ENCODE assay signal across 11 cellular contexts in the genomic region with DNA sequence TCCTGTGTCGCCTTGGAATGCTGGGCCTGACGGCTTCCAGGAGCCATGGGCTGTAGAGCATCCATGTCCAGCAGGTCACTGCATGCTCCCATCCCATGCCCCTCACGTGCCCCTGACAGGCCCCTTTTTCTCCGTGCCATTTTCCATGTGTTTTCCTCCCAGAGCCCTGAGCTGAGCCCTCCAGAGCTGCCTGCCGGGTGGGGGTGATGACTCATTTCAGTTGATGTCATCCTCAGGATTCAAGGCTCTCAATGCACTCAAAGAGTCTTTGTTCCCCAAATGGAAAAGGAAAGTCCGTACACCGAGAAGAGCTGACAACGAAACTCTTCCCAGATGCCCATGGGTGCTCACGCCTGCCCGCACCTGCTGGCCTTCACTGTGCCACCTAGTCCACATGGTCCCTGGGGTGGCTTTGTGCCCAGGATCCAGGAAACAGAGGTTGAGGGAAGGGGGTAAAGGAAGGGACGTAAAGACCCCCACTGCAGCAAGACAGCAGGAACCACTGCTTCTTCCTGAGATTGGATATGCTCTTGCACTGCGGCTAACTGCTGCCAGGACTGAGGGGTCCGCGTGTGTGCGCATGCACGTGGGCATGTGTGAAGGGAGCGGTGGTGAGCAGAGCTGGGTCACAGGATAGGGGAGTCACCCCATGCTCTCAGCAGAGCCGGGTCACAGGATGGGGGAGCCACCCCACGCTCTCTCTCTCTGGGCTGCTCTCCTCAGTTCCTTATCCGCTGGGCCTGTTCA. TPM values are rescaled to one million over a fixed set of nuclear protein-coding genes. Genes with fewer than 3 reads are reported as not detected.
A peak's percentile ranks its signal among the peaks of the same experiment; 100 is the strongest.
DNase-seq lines count a peak whose midpoint lies in the region; TF ChIP-seq lines count a peak whose summit lies in the region.
"Had no signal": no experiment of that assay in that cellular context is flagged by ENCODE, and none has a peak within 500 bp of the region (broad histone marks: within the 10 kb centered on the region; RNA-seq: fewer than 3 reads in every experiment).

No MANE protein-coding gene starts in this region.

- H3K36me3 Mint-ChIP-seq in CD14-positive monocyte: no peaks in the 10 kb centered on the region
- H3K36me3 Mint-ChIP-seq: CD4-positive, alpha-beta memory T cell had no signal

- no peak overlapping the region for H3K27ac Mint-ChIP-seq in CD14-positive monocyte

- intact Hi-C loops in CD14-positive monocyte (cut with micrococcal nuclease): loop anchor here (5.0 to 10.0 kb wide), 2 partner anchors 117 to 171 kb away; no protein-coding TSS in a partner anchor

- peaks cover 0 to 3% (median 0%) of the 10 kb centered on the region in 7 donors for H3K9me3 Mint-ChIP-seq in CD14-positive monocyte
- H3K9me3 Mint-ChIP-seq: CD4-positive, alpha-beta memory T cell had no signal

- no peak overlapping the region for H3K4me3 Mint-ChIP-seq in CD14-positive monocyte
- H3K4me3 Mint-ChIP-seq: CD4-positive, alpha-beta memory T cell had no signal

- DNase-seq in C1 segment of cervical spinal cord (lab: John Stamatoyannopoulos, UW) (peak in 9 of 14 donors; percentile 16 to 76 (median 43)), NCI-H345 treated with DMSO at 0.1 percent for 48 hours (lab: John Stamatoyannopoulos, UW; ENCODE audit: unreplicated experiment) (peak; percentile 10), epidermal melanocyte (ENCODE audit: insufficient read length, low spot score) (peak; percentile 69), midbrain (lab: John Stamatoyannopoulos, UW) (peak; percentile 53), CD14-positive monocyte (ENCODE audit: low spot score) (no peak)
- no peak for DNase-seq in activated CD4-positive, alpha-beta T cell treated with anti-CD3 and anti-CD28 coated beads, Interleukin-2, amount 50 U/mL, for 4 hours
- no peak for DNase-seq in activated T-cell treated with anti-CD3 and anti-CD28 coated beads, Interleukin-2, amount 50 U/mL, for 48 hours
- DNase-seq in activated CD4-positive, alpha-beta T cell treated with anti-CD3 and anti-CD28 coated beads for 48 hours: no peak
- DNase-seq: CD4-positive, alpha-beta memory T cell; Karpas-422; T-helper 9 cell had no signal

- H3K27me3 Mint-ChIP-seq in CD14-positive monocyte (ENCODE audit: low read depth in 3 of 3): peaks cover 16 to 26% (median 18%) of the 10 kb centered on the region in 3 donors

- TF ChIP-seq CTCF in CD14-positive monocyte (IDR thresholded peaks at IDR 0.05): no peak

- H3K4me1 Mint-ChIP-seq in CD14-positive monocyte: peaks cover 6% of the 10 kb centered on the region
- H3K4me1 Mint-ChIP-seq: CD4-positive, alpha-beta memory T cell had no signal

RNA-seq across cellular contexts. Expression of a gene that starts 27.6 kb away (rescaled TPM):
- under 1 TPM; 0.11 to 0.14 TPM for polyA plus RNA-seq in CD14-positive monocyte
- polyA plus RNA-seq: CD4-positive, alpha-beta memory T cell had no signal

Comparison
In these comparisons a context has a peak if more than half of its experiments do, and no peak if none do; other contexts are left out.
1. DNase-seq: peak in C1 segment of cervical spinal cord (9 of 14), NCI-H345 treated with DMSO at 0.1 percent for 48 hours (single experiment), epidermal melanocyte (single experiment) and midbrain (single experiment); none in activated CD4-positive, alpha-beta T cell treated with anti-CD3 and anti-CD28 coated beads, Interleukin-2, amount 50 U/mL, for 4 hours (0 of 2), activated T-cell treated with anti-CD3 and anti-CD28 coated beads, Interleukin-2, amount 50 U/mL, for 48 hours (0 of 2), CD14-positive monocyte (single experiment) and activated CD4-positive, alpha-beta T cell treated with anti-CD3 and anti-CD28 coated beads for 48 hours (single experiment).